In the genomic region with DNA sequence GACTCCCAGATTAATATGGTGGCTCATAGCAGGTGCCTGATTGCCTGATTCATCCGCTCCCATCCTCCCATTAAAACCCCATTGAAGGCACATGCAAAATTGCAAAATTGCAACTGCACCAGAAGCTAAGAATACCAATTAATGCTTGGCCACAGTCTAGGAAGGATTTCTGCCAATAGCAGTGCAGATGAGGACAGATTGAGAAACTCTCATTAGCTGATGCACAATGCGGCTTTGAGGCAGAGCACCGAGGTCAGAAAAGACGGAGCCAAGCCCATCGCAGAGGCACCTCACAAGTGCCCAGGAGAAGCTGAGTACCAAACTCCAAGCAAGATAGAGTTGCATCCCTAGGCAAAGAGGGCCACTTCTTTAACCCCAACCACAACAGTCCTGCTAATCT, we compare ENCODE assay signal across 15 cellular contexts.
DNase-seq lines count a peak whose midpoint lies in the region; ATAC-seq and TF ChIP-seq lines count a peak whose summit lies in the region.
"Had no signal": no experiment of that assay in that cellular context is flagged by ENCODE, and none has a peak within 500 bp of the region (broad histone marks: within the 10 kb centered on the region; RNA-seq: fewer than 3 reads in every experiment).

No MANE protein-coding gene starts in this region.

- H3K36me3 Mint-ChIP-seq in nephron progenitor cell (ENCODE audit: low read depth) (peaks cover 5% of the 10 kb centered on the region), MCF 10A (ENCODE audit: insufficient read depth, unreplicated experiment) (no peaks in the 10 kb centered on the region)

- POLR2A ChIA-PET in MCF 10A (lab: Yijun Ruan, JAX), result no interaction called here

- ATAC-seq in GM21825 (IDR thresholded peaks at IDR 0.05; ENCODE audit: unreplicated experiment), result no peak
- ATAC-seq: right lobe of liver had no signal

- H3K9me3 Mint-ChIP-seq in nephron progenitor cell (peaks cover 3% of the 10 kb centered on the region), MCF 10A (ENCODE audit: unreplicated experiment) (no peaks in the 10 kb centered on the region)
- H3K9me3 Mint-ChIP-seq: memory B cell had no signal

- H3K4me1 Mint-ChIP-seq in nephron progenitor cell (peaks cover 5% of the 10 kb centered on the region), MCF 10A (ENCODE audit: insufficient read depth, unreplicated experiment) (no peaks in the 10 kb centered on the region)

- no TSS peak for BruUV-seq in MCF 10A (replicated peaks; lab: Mats Ljungman, UMichigan)

- TF ChIP-seq CTCF in nephron progenitor cell (IDR thresholded peaks at IDR 0.05) (no peak), MCF 10A (IDR thresholded peaks at IDR 0.05; ENCODE audit: unreplicated experiment) (no peak)

- H3K27ac ChIP-seq in caudate nucleus (ENCODE audit: low read depth, low read length), result peak overlapping the region; percentile 19
- H3K27ac ChIP-seq: KMS-11, right lobe of liver, SK-N-MC, transverse colon had no signal

- intact Hi-C loops in MCF 10A (cut with micrococcal nuclease), result no loop called here

- H3K27ac Mint-ChIP-seq in nephron progenitor cell, result peak overlapping the region; percentile 60
- H3K27ac Mint-ChIP-seq in MCF 10A (ENCODE audit: low read depth, unreplicated experiment), result no peak overlapping the region
- H3K27ac Mint-ChIP-seq: memory B cell had no signal

- H3K27me3 Mint-ChIP-seq in nephron progenitor cell (ENCODE audit: low read depth, poor library complexity) (no peaks in the 10 kb centered on the region), MCF 10A (ENCODE audit: insufficient read depth, unreplicated experiment) (no peaks in the 10 kb centered on the region)

- H3K4me3 Mint-ChIP-seq in nephron progenitor cell (no peak overlapping the region), MCF 10A (ENCODE audit: unreplicated experiment) (no peak overlapping the region)
- H3K4me3 Mint-ChIP-seq: memory B cell had no signal

- CTCF ChIA-PET in MCF 10A (lab: Yijun Ruan, JAX), result interaction anchor here (0.6 kb wide), 1 partner anchor 172 kb away, joined by 3 read pairs; no protein-coding TSS in a partner anchor

- peak; percentile 4 to 22 for DNase-seq in NOMO-1 (lab: John Stamatoyannopoulos, UW; ENCODE audit: unreplicated experiment in 2 of 2)
- DNase-seq in NOMO-1 treated with dmso at 0.1 percent for 144 hours (lab: John Stamatoyannopoulos, UW; ENCODE audit: unreplicated experiment), result no peak
- DNase-seq in G401 (ENCODE audit: low spot score), result peak; percentile 26
- peak in 36 of 61 donors; percentile 6 to 76 (median 30) for DNase-seq in caudate nucleus (lab: John Stamatoyannopoulos, UW)
- DNase-seq in nephron progenitor cell, result no peak
- no peak for DNase-seq in NK-92 treated with Interleukin-12 subunit alpha and Interleukin-12 subunit beta, amount 100 ng/mL, for 24 hours (lab: John Stamatoyannopoulos, UW)
- no peak for DNase-seq in MCF 10A (ENCODE audit: unreplicated experiment)
- DNase-seq: NCI-H1436 treated with DMSO at 0.1 percent for 48 hours, NCI-H345, right lobe of liver, transverse colon had no signal

- in situ Hi-C loops in G401 (cut with HindIII; ENCODE audit: low sequenced_read_pairs), result no loop called here

Comparison
In these comparisons a context has a peak if more than half of its experiments do, and no peak if none do; other contexts are left out.
1. DNase-seq: peak in NOMO-1 (2 of 2), G401 (single experiment) and caudate nucleus (36 of 61); none in NOMO-1 treated with dmso at 0.1 percent for 144 hours (single experiment), nephron progenitor cell (single experiment), NK-92 treated with Interleukin-12 subunit alpha and Interleukin-12 subunit beta, amount 100 ng/mL, for 24 hours (single experiment) and MCF 10A (single experiment).